In the genomic region with DNA sequence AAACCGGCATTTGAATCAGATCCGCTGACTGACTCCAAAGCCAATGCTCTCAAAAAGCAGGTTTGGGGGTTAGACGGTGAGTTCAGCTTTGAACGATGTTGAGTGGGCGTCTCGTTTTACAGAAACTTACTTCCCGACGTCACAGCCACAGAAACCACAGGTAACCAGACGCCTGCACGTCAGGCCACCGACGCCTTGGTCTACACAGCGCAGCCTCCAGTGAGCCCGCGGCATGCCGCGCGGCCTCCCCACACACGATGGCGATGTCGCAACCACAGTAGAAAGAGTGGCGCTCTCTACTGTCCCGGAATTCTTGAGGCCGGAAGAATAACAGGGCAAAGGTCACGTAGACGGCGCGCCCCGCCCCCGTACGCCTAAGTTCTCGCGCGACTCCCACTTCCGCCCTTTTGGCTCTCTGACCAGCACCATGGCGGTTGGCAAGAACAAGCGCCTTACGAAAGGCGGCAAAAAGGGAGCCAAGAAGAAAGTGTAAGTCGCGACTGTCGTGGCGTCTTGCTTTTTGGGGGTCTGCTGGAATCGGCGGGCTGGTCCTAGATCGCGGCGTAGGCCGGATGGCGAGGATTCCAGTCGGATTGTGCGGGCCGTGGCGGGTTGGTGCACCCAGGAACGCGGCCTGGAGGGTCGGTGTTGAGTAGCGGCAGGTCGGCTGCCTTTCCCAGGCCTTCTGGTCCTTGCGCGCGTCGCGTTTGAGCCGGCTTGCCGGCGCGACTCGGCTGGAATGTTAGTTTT, we compare ENCODE assay signal across 8 cellular contexts. TPM values are rescaled to one million over a fixed set of nuclear protein-coding genes. Genes with fewer than 3 reads are reported as not detected.
DNase-seq lines count a peak whose midpoint lies in the region; ATAC-seq, FAIRE-seq and TF ChIP-seq lines count a peak whose summit lies in the region.

A gene (plus strand): TSS at position 403 of the 750 bp plus-strand sequence. CDS start 25 bp downstream, at position 428.

- peak; percentile 97 for ATAC-seq in HG02840 (IDR thresholded peaks at IDR 0.05; ENCODE audit: low FRiP score, unreplicated experiment)
- peak; percentile 95 to 99 for ATAC-seq in left cardiac atrium

- TF ChIP-seq POLR2A in prostate gland (IDR thresholded peaks at IDR 0.05) = peak; percentile 54

- H3K9me3 ChIP-seq in prostate gland = no peaks in the 10 kb centered on the region

- TF ChIP-seq CTCF in GM12875 (IDR thresholded peaks at IDR 0.05; ENCODE audit: borderline replicate concordance, insufficient read depth, low read depth, low read length) (peak; percentile 93), prostate gland (IDR thresholded peaks at IDR 0.05) (peak; percentile 54 to 95 (median 93))

- H3K36me3 ChIP-seq in prostate gland = peaks cover 0 to 6% of the 10 kb centered on the region in 2 donors

- peak; percentile 93 for DNase-seq in NCI-H1436 treated with DMSO at 0.1 percent for 48 hours (lab: John Stamatoyannopoulos, UW)
- peak; percentile 91 to 99 (median 95) for DNase-seq in T-helper 1 cell
- peak; percentile 97 for DNase-seq in amniotic epithelial cell (ENCODE audit: low read depth)
- DNase-seq in left cardiac atrium = peak; percentile 96
- DNase-seq in prostate gland (ENCODE audit: low spot score) = peak; percentile 95
- peak; percentile 93 for DNase-seq in urothelium cell line (ENCODE audit: low spot score)

- H3K27ac ChIP-seq in prostate gland = peak within 1 kb of the TSS; percentile 84 to 85

- peak; percentile 37 for FAIRE-seq in urothelium cell line (lab: Jason Lieb, UNC)

- 1% methylated on average over 69 of the region's 69 CpGs for WGBS in prostate gland

- intact Hi-C loops in left cardiac atrium (cut with DNase I) = no loop called here
- intact Hi-C loops in prostate gland (cut with DNase I) = no loop called here

- peak within 1 kb of the TSS; percentile 89 for H3K4me3 ChIP-seq in GM12875 (ENCODE audit: low read depth, low read length)
- peak within 1 kb of the TSS; percentile 78 to 83 for H3K4me3 ChIP-seq in prostate gland

- H3K4me1 ChIP-seq in prostate gland (replicated peaks) = peaks cover 4% of the 10 kb centered on the region

- no peaks in the 10 kb centered on the region for H3K27me3 ChIP-seq in prostate gland (replicated peaks; ENCODE audit: insufficient read depth)

RNA-seq across cellular contexts. Expression of the gene that starts here (rescaled TPM):
- total RNA-seq in left cardiac atrium = 1,000 to 10,000 TPM; 1,101 to 1,193 TPM
- total RNA-seq in prostate gland = 1,000 to 10,000 TPM; 1,494 to 4,548 TPM

Comparison
In these comparisons a context has a peak if more than half of its experiments do, and no peak if none do; other contexts are left out.
1. Peak in every context shown above with its lines: DNase-seq, ATAC-seq, H3K4me3 ChIP-seq and H3K27ac ChIP-seq.